In genomic region chr17:44308320-44308818, GRCh38 we compare ENCODE assay signal across 8 cellular contexts. TPM values are rescaled to one million over a fixed set of nuclear protein-coding genes. Genes with fewer than 3 reads are reported as not detected.
DNase-seq lines count a peak whose midpoint lies in the region; ATAC-seq and TF ChIP-seq lines count a peak whose summit lies in the region.

RUNDC3A (plus strand) TSS chr17:44308601; CDS start chr17:44308833, 232 bp downstream.

- intact Hi-C loops in HCT116 (cut with micrococcal nuclease): loop anchor here (2.0 kb wide), 1 partner anchor 74 kb away; no protein-coding TSS in a partner anchor

- H2AFZ ChIP-seq in HCT116 (ENCODE audit: low read depth, low read length, poor library complexity, severe bottlenecking): no peak within 1 kb of the TSS

- no peak for TF ChIP-seq RAD21 in HCT116 (IDR thresholded peaks at IDR 0.05; ENCODE audit: low read depth)

- ATAC-seq in HCT116: peak; percentile 94
- ATAC-seq in GM21576 (IDR thresholded peaks at IDR 0.05; ENCODE audit: unreplicated experiment): no peak

- H3K27ac ChIP-seq in HCT116 (ENCODE audit: low read depth, low read length): no peak within 1 kb of the TSS

- peaks cover 3 to 28% of the 10 kb centered on the region in 2 experiments; a peak in 3 of 4 replicates for H3K4me1 ChIP-seq in HCT116 (ENCODE audit: control insufficient read depth in 1 of 2, insufficient read depth in 2 of 2, low read length in 2 of 2)

- H3K4me3 ChIP-seq in AG04449 (ENCODE audit: low read depth, low read length) (peak within 1 kb of the TSS; percentile 52), HCT116 (replicated peaks in 1 of 2; ENCODE audit: low read depth in 1 of 2, low read length in 2 of 2) (peak within 1 kb of the TSS; percentile 28 to 34; a peak in 2 of 4 replicates)

- BruUV-seq in HCT116 (replicated peaks; lab: Mats Ljungman, UMichigan): no TSS peak

- DNase-seq in AG04449 (ENCODE audit: low read depth, low spot score) (no peak), HCT116 (ENCODE audit: low read depth, low spot score) (peak; percentile 36), NCI-H460 (ENCODE audit: extremely low read depth, low read depth) (peak; percentile 67), dedifferentiated amniotic fluid mesenchymal stem cell (ENCODE audit: extremely low spot score) (peak; percentile 66), left kidney (ENCODE audit: low read depth, low spot score) (peak; percentile 96)
- DNase-seq in activated CD4-positive, alpha-beta T cell treated with anti-CD3 and anti-CD28 coated beads, Interleukin-2, amount 50 U/mL, for 4 hours: peak; percentile 80 to 81
- peak; percentile 61 to 76 (median 72) for DNase-seq in stimulated activated CD4-positive, alpha-beta T cell treated with anti-CD3 and anti-CD28 coated beads, Interleukin-1b, Interleukin-23, amount 100 ng/mL, for 24 hours (ENCODE audit: low read depth in 4 of 4, low spot score in 1 of 4)

- H3K9me3 ChIP-seq in HCT116 (ENCODE audit: control insufficient read depth in 1 of 2, insufficient read depth in 1 of 2, low read depth in 1 of 2, low read length in 2 of 2): no peaks in the 10 kb centered on the region

- POLR2A ChIA-PET in AG04449 (lab: Yijun Ruan, JAX) (interaction anchor here (0.5 to 0.6 kb wide), 2 partner anchors 10 to 28 kb away, joined by 3 read pairs; no protein-coding TSS in a partner anchor), HCT116 (lab: Charles Lee) (no interaction called here)

- no peaks in the 10 kb centered on the region for H3K79me2 ChIP-seq in HCT116 (ENCODE audit: insufficient read depth, low read length)

- no peaks in the 10 kb centered on the region for H3K27me3 ChIP-seq in HCT116 (ENCODE audit: insufficient read depth, low read length)

- CTCF ChIA-PET in AG04449 (lab: Yijun Ruan, JAX): interaction anchor here (0.6 kb wide), 1 partner anchor 77 kb away, joined by 3 read pairs; no protein-coding TSS in a partner anchor
- CTCF ChIA-PET in HCT116 (lab: Charles Lee): interaction anchor here (1.0 kb wide), 2 partner anchors 10 to 11 kb away, joined by 3 read pairs; no protein-coding TSS in a partner anchor

- H4K20me1 ChIP-seq in HCT116 (ENCODE audit: insufficient read depth): no peaks in the 10 kb centered on the region

- RAD21 ChIA-PET in HCT116 (lab: Charles Lee; ENCODE audit: low non-redundant PET in 1 of 2, low total read pairs in 2 of 2, uncharacterized antibody in 2 of 2, unreplicated experiment in 2 of 2): interaction anchor here in 1 of 2 experiments (0.6 kb wide), 1 partner anchor 84 kb away, joined by 4 read pairs; no protein-coding TSS in a partner anchor

- TF ChIP-seq POLR2A in HCT116 (IDR thresholded peaks at IDR 0.05; ENCODE audit: borderline replicate concordance, extremely low read depth, insufficient read depth, insufficient read length): no peak

- no peaks in the 10 kb centered on the region for H3K36me3 ChIP-seq in HCT116 (ENCODE audit: control insufficient read depth in 1 of 2, insufficient read depth in 2 of 2, low read length in 2 of 2)

- no peaks in the 10 kb centered on the region for H3K9me2 ChIP-seq in HCT116 (ENCODE audit: insufficient read depth)

- no peak within 1 kb of the TSS for H3K9ac ChIP-seq in HCT116 (ENCODE audit: low read length)

- H3K4me2 ChIP-seq in HCT116 (ENCODE audit: low read length): peak within 1 kb of the TSS; percentile 69

- TF ChIP-seq CTCF in AG04449 (IDR thresholded peaks at IDR 0.05; ENCODE audit: insufficient read depth, low read length, missing control alignments) (no peak), HCT116 (IDR thresholded peaks at IDR 0.05 in 2 of 3, conservative IDR thresholded peaks at IDR 0.05 in 1 of 3; ENCODE audit: borderline replicate concordance in 1 of 3, insufficient read depth in 1 of 3, low read depth in 2 of 3, low read length in 2 of 3) (no peak)

TF ChIP-seq in HCT116, 20 proteins besides CTCF, POLR2A, EP300 and RAD21:
- TF ChIP-seq ATF3 (IDR thresholded peaks at IDR 0.05) (no peak), REST (IDR thresholded peaks at IDR 0.05; ENCODE audit: low read depth) (peak; percentile 86)

RNA-seq across cellular contexts. Expression of gene RUNDC3A, which starts in this region (rescaled TPM):
- total RNA-seq in HCT116 (2021; ENCODE audit: unreplicated experiment): 0.61 TPM
- polyA plus RNA-seq in HCT116 (2012): 0.72 and 1.3 TPM in 2 replicates
- total RNA-seq in NCI-H460 (2014; rRNA removed; shearing (Covaris generic)): not detected in 2 replicates
- not detected in 2 replicates for polyA plus RNA-seq in NCI-H460 (2014; cell fraction: nucleus; rRNA removed)

Comparison
In these comparisons a context has a peak if more than half of its experiments do, and no peak if none do; other contexts are left out.
1. Peak in DNase-seq in NCI-H460; RNA of the gene not detected or under 1 TPM.